Comparison of ENCODE assay signal across 24 cellular contexts in the genomic region with DNA sequence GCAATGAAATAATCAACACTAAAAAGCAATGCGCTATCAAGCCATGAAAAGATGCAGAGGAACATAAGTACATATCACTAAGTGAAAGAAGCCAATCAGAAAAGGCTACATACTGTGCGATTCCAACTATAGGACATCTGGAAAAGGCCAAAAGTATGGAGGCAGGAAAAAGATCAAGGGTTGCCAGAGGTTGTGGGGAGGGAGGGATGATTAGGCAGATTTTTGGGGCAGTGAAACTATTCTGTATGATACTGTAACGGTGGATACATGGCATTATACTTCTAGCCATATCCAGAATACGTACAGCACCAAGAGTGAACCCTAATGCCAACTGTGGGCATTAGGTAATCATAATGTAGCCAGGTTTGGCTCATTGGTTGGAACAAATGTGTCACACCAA.
"Had no signal": no experiment of that assay in that cellular context is flagged by ENCODE, and none has a peak within 500 bp of the region (broad histone marks: within the 10 kb centered on the region; RNA-seq: fewer than 3 reads in every experiment).

No MANE protein-coding gene starts in this region.

- H3K4me3 ChIP-seq: esophagus muscularis mucosa, heart right ventricle, left ventricle myocardium inferior, neural progenitor cell, right atrium auricular region, thoracic aorta had no signal

- H3K27ac Mint-ChIP-seq: activated CD4-positive, alpha-beta memory T cell treated with anti-CD3 and anti-CD28 coated beads, Interleukin-2, amount 10 ng/mL, durations not matched to agents 7 days and 5 days; mesothelial cell of epicardium; neural progenitor cell; T-helper 1 cell treated with Interleukin-12 subunit alpha and Interleukin-12 subunit beta and Interleukin-4 antibody, amounts not matched to agents 30 μg/mL and 1 μg/mL, for 36 hours had no signal

- H3K36me3 ChIP-seq: neural progenitor cell, thoracic aorta had no signal

- H3K27me3 Mint-ChIP-seq: activated CD4-positive, alpha-beta memory T cell treated with anti-CD3 and anti-CD28 coated beads, Interleukin-2, amount 10 ng/mL, durations not matched to agents 7 days and 5 days; central memory CD8-positive, alpha-beta T cell; naive B cell had no signal

- H3K27me3 ChIP-seq: esophagus muscularis mucosa, foreskin keratinocyte, heart right ventricle, neural progenitor cell, right atrium auricular region had no signal

- DNase-seq: activated CD4-positive, alpha-beta memory T cell treated with anti-CD3 and anti-CD28 coated beads, Interleukin-2, amount 10 ng/mL, durations not matched to agents 7 days and 5 days; activated CD4-positive, alpha-beta T cell treated with anti-CD3 and anti-CD28 coated beads for 48 hours; activated naive CD4-positive, alpha-beta T cell; activated T-cell treated with anti-CD3 and anti-CD28 coated beads, Interleukin-2, amount 50 U/mL, for 48 hours; dermis blood vessel endothelial cell; effector CD4-positive, alpha-beta T cell; foreskin keratinocyte; heart right ventricle; left ventricle myocardium inferior; mammary epithelial cell; naive B cell; stimulated activated naive CD4-positive, alpha-beta T cell treated with Interleukin-2 at 50 U/mL for 16 hours; T-helper 9 cell; trophoblast cell; WERI-Rb-1 had no signal

- ATAC-seq: activated CD4-positive, CD25-positive, alpha-beta regulatory T cell treated with anti-CD3 and anti-CD28 coated beads, Interleukin-2, amount 50 U/mL, for 24 hours; activated naive CD4-positive, alpha-beta T cell treated with anti-CD3 and anti-CD28 coated beads, Interleukin-2, amount 50 U/mL, for 72 hours; foreskin keratinocyte; heart right ventricle had no signal

- H3K4me1 ChIP-seq: foreskin keratinocyte, neural progenitor cell had no signal

- H3K9me3 ChIP-seq: esophagus muscularis mucosa, heart right ventricle, left ventricle myocardium inferior, right atrium auricular region, thoracic aorta had no signal

- H3K4me3 Mint-ChIP-seq: activated CD4-positive, alpha-beta memory T cell treated with anti-CD3 and anti-CD28 coated beads, Interleukin-2, amount 10 ng/mL, durations not matched to agents 7 days and 5 days; central memory CD8-positive, alpha-beta T cell; mesothelial cell of epicardium; neural progenitor cell; T-helper 1 cell treated with Interleukin-12 subunit alpha and Interleukin-12 subunit beta and Interleukin-4 antibody, amounts not matched to agents 30 μg/mL and 1 μg/mL, for 36 hours had no signal

- H3K27ac ChIP-seq: foreskin keratinocyte, neural progenitor cell, right atrium auricular region, thoracic aorta, WERI-Rb-1 had no signal

- H3K9me3 Mint-ChIP-seq: activated CD4-positive, alpha-beta memory T cell treated with anti-CD3 and anti-CD28 coated beads, Interleukin-2, amount 10 ng/mL, durations not matched to agents 7 days and 5 days; activated naive CD4-positive, alpha-beta T cell treated with anti-CD3 and anti-CD28 coated beads, Interleukin-2, amount 50 U/mL, for 72 hours; central memory CD8-positive, alpha-beta T cell; mesothelial cell of epicardium; naive B cell; neural progenitor cell; T-helper 1 cell treated with Interleukin-12 subunit alpha and Interleukin-12 subunit beta and Interleukin-4 antibody, amounts not matched to agents 30 μg/mL and 1 μg/mL, for 36 hours had no signal
